In the genomic region with DNA sequence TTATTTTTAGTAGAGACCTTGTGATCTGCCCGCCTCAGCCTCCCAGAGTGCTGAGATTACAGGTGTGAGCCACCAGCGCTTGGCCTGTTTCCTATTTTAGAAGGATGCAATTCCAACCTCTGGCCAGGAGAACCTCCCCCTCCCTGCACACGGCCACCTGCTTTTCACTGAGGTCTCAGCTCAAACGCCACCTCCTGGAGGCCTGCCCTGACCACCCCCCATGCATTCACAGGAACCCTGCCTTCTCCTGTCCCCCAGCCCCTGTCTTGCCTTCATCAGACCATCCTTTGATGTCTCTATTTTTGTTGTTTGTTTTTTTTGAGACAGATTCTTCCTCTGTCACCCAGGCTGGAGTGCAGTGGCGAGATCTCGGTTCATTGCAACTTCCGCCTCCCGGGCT, we compare ENCODE assay signal across 22 cellular contexts. TPM values are rescaled to one million over a fixed set of nuclear protein-coding genes. Genes with fewer than 3 reads are reported as not detected.
DNase-seq lines count a peak whose midpoint lies in the region; ATAC-seq and TF ChIP-seq lines count a peak whose summit lies in the region.
"Had no signal": no experiment of that assay in that cellular context is flagged by ENCODE, and none has a peak within 500 bp of the region (broad histone marks: within the 10 kb centered on the region; RNA-seq: fewer than 3 reads in every experiment).

No MANE protein-coding gene starts in this region.

- CTCF ChIA-PET in CD4-positive, alpha-beta memory T cell (lab: Charles Lee; ENCODE audit: partially characterized antibody), result interaction anchor here (0.9 to 2.5 kb wide), 2 partner anchors 20 to 586 kb away, joined by 3 to 17 read pairs; no protein-coding TSS in a partner anchor

- no peak overlapping the region for H3K27ac ChIP-seq in BLaER1 treated with 17β-estradiol and CSF1 and Interleukin-3, amounts not matched to agents 10 nM and 100 nM
- no peak overlapping the region for H3K27ac ChIP-seq in CD4-positive, alpha-beta memory T cell (ENCODE audit: low read depth, low read length)
- H3K27ac ChIP-seq: foreskin keratinocyte, parathyroid adenoma, upper lobe of right lung had no signal

- H3K4me1 ChIP-seq in BLaER1 treated with 17β-estradiol and CSF1 and Interleukin-3, amounts not matched to agents 10 nM and 100 nM, result peaks cover 22 to 54% (median 41%) of the 10 kb centered on the region in 10 experiments
- peaks cover 26% of the 10 kb centered on the region for H3K4me1 ChIP-seq in CD4-positive, alpha-beta memory T cell (ENCODE audit: insufficient read depth, low read length)
- H3K4me1 ChIP-seq: foreskin keratinocyte, parathyroid adenoma had no signal

- H3K27me3 Mint-ChIP-seq in CD4-positive, alpha-beta memory T cell, result no peaks in the 10 kb centered on the region
- no peaks in the 10 kb centered on the region for H3K27me3 Mint-ChIP-seq in T-helper 17 cell
- no peaks in the 10 kb centered on the region for H3K27me3 Mint-ChIP-seq in mesothelial cell of epicardium (ENCODE audit: low read depth)

- H3K27me3 ChIP-seq in BLaER1 treated with 17β-estradiol and CSF1 and Interleukin-3, amounts not matched to agents 10 nM and 100 nM, result no peaks in the 10 kb centered on the region
- no peaks in the 10 kb centered on the region for H3K27me3 ChIP-seq in CD4-positive, alpha-beta memory T cell (ENCODE audit: insufficient read depth, low read length)
- H3K27me3 ChIP-seq: BE2C, foreskin keratinocyte, upper lobe of right lung had no signal

- peaks cover 0 to 69% (median 51%) of the 10 kb centered on the region in 11 experiments; a peak in 18 of 22 replicates for H4K20me1 ChIP-seq in BLaER1 treated with 17β-estradiol and CSF1 and Interleukin-3, amounts not matched to agents 10 nM and 100 nM

- H3K4me1 Mint-ChIP-seq in CD4-positive, alpha-beta memory T cell, result peaks cover 15 to 37% (median 27%) of the 10 kb centered on the region in 4 donors
- H3K4me1 Mint-ChIP-seq in T-helper 17 cell, result peaks cover 21% of the 10 kb centered on the region
- H3K4me1 Mint-ChIP-seq in mesothelial cell of epicardium, result peaks cover 16% of the 10 kb centered on the region

- no peaks in the 10 kb centered on the region for H3K9me3 Mint-ChIP-seq in CD4-positive, alpha-beta memory T cell
- H3K9me3 Mint-ChIP-seq in mesothelial cell of epicardium, result no peaks in the 10 kb centered on the region

- no peaks in the 10 kb centered on the region for H3K9me3 ChIP-seq in BLaER1 treated with 17β-estradiol and CSF1 and Interleukin-3, amounts not matched to agents 10 nM and 100 nM (replicated peaks in 1 of 11)
- H3K9me3 ChIP-seq in CD4-positive, alpha-beta memory T cell (ENCODE audit: control insufficient read depth in 1 of 2, low read length in 2 of 2), result no peaks in the 10 kb centered on the region
- no peaks in the 10 kb centered on the region for H3K9me3 ChIP-seq in T-helper 17 cell (ENCODE audit: control insufficient read depth, low read length, poor library complexity, severe bottlenecking)
- H3K9me3 ChIP-seq: BE2C, upper lobe of right lung had no signal

- TF ChIP-seq CTCF in mesothelial cell of epicardium (IDR thresholded peaks at IDR 0.05; ENCODE audit: unreplicated experiment), result no peak

- H3K36me3 Mint-ChIP-seq in CD4-positive, alpha-beta memory T cell, result peaks cover 0 to 18% of the 10 kb centered on the region in 2 donors
- H3K36me3 Mint-ChIP-seq in T-helper 17 cell (ENCODE audit: low read depth) (no peaks in the 10 kb centered on the region), mesothelial cell of epicardium (peaks cover 3% of the 10 kb centered on the region)

- DNase-seq in CD4-positive, alpha-beta memory T cell, result no peak
- DNase-seq in T-helper 17 cell, result no peak
- DNase-seq in mesothelial cell of epicardium (ENCODE audit: low spot score in 2 of 2, unreplicated experiment in 2 of 2), result no peak
- no peak for DNase-seq in activated CD8-positive, alpha-beta memory T cell treated with anti-CD3 and anti-CD28 coated beads, Interleukin-2, amount 50 U/mL, for 4 hours
- no peak for DNase-seq in GM19238 (ENCODE audit: insufficient read length, low spot score)
- DNase-seq: BE2C; DMS79; foreskin keratinocyte; Kasumi-1; NCI-H1105 treated with DMSO at 0.1 percent for 48 hours; NCI-H2171; small intestine; stimulated activated naive CD4-positive, alpha-beta T cell; T-helper 1 cell; upper lobe of right lung had no signal

- no peak overlapping the region for H3K4me3 ChIP-seq in BLaER1 treated with 17β-estradiol and CSF1 and Interleukin-3, amounts not matched to agents 10 nM and 100 nM
- no peak overlapping the region for H3K4me3 ChIP-seq in CD4-positive, alpha-beta memory T cell (ENCODE audit: low read length in 2 of 2)
- H3K4me3 ChIP-seq: upper lobe of right lung had no signal

- POLR2A ChIA-PET in CD4-positive, alpha-beta memory T cell (lab: Charles Lee; ENCODE audit: partially characterized antibody), result no interaction called here

- H3K4me3 Mint-ChIP-seq in CD4-positive, alpha-beta memory T cell, result peak overlapping the region; percentile 27 to 71 (median 49)
- H3K4me3 Mint-ChIP-seq in T-helper 17 cell, result no peak overlapping the region
- H3K4me3 Mint-ChIP-seq in mesothelial cell of epicardium, result peak overlapping the region; percentile 28

- peak overlapping the region in 8 of 11 experiments; percentile 21 to 99 (median 91); a peak in 8 of 22 replicates for H3K9ac ChIP-seq in BLaER1 treated with 17β-estradiol and CSF1 and Interleukin-3, amounts not matched to agents 10 nM and 100 nM
- H3K9ac ChIP-seq: parathyroid adenoma had no signal

- peak overlapping the region in 7 of 11 experiments; percentile 90 to 99 (median 97); a peak in 4 of 22 replicates for H3K4me2 ChIP-seq in BLaER1 treated with 17β-estradiol and CSF1 and Interleukin-3, amounts not matched to agents 10 nM and 100 nM

- peak overlapping the region in 3 of 7 donors; percentile 37 to 73 (median 50) for H3K27ac Mint-ChIP-seq in CD4-positive, alpha-beta memory T cell
- H3K27ac Mint-ChIP-seq in T-helper 17 cell (peak overlapping the region; percentile 54), mesothelial cell of epicardium (no peak overlapping the region)

- intact Hi-C loops in CD4-positive, alpha-beta memory T cell (cut with micrococcal nuclease), result no loop called here

- ATAC-seq in T-helper 17 cell (no peak), GM19035 (IDR thresholded peaks at IDR 0.05; ENCODE audit: unreplicated experiment) (no peak), GM18858 (IDR thresholded peaks at IDR 0.05; ENCODE audit: unreplicated experiment) (no peak)
- ATAC-seq: foreskin keratinocyte, Right ventricle myocardium inferior, upper lobe of right lung had no signal

- peaks cover 15 to 71% (median 57%) of the 10 kb centered on the region in 11 experiments; a peak in 21 of 22 replicates for H3K36me3 ChIP-seq in BLaER1 treated with 17β-estradiol and CSF1 and Interleukin-3, amounts not matched to agents 10 nM and 100 nM
- peaks cover 11% of the 10 kb centered on the region for H3K36me3 ChIP-seq in CD4-positive, alpha-beta memory T cell (ENCODE audit: insufficient read depth, low read length)

RNA-seq across cellular contexts. Expression of a gene that starts 2.3 kb away (rescaled TPM):
- 10 to 100 TPM; 53.1 to 55.1 TPM for total RNA-seq in CD4-positive, alpha-beta memory T cell
- 100 to 1,000 TPM in 1 of 2 donors, 10 to 100 TPM in 1; 63.1 to 162 TPM for polyA plus RNA-seq in CD4-positive, alpha-beta memory T cell
- total RNA-seq in T-helper 17 cell (10 to 100 TPM; 37.5 to 39.5 TPM), mesothelial cell of epicardium (61.4 to 62.1 TPM (median 61.7 TPM) in 3 replicates)

RNA-seq across cellular contexts. Expression of a gene that starts 10.4 kb away (rescaled TPM):
- not detected for total RNA-seq in CD4-positive, alpha-beta memory T cell
- polyA plus RNA-seq in CD4-positive, alpha-beta memory T cell, result under 1 TPM in 1 of 2 donors, not detected in 1; 0.07 TPM
- total RNA-seq in T-helper 17 cell (under 1 TPM; 0.18 to 0.30 TPM), mesothelial cell of epicardium (0.09 to 0.20 TPM in 2 of 3 replicates, not detected in the other)
- total RNA-seq: mucosa of gallbladder, Right ventricle myocardium inferior, upper lobe of right lung had no signal
- polyA plus RNA-seq: endothelial cell of umbilical vein, small intestine had no signal

RNA-seq across cellular contexts. Expression of a gene that starts 42.2 kb away (rescaled TPM):
- total RNA-seq in CD4-positive, alpha-beta memory T cell, result 10 to 100 TPM; 78.9 to 84.4 TPM
- polyA plus RNA-seq in CD4-positive, alpha-beta memory T cell, result 10 to 100 TPM; 30.1 to 52.2 TPM
- total RNA-seq in T-helper 17 cell (10 to 100 TPM; 73.8 to 82.7 TPM), mesothelial cell of epicardium (68.1 to 76.9 TPM (median 73.7 TPM) in 3 replicates)

RNA-seq across cellular contexts. Expression of a gene that starts 45.0 kb away (rescaled TPM):
- 100 to 1,000 TPM; 194 to 195 TPM for total RNA-seq in CD4-positive, alpha-beta memory T cell
- 10 to 100 TPM; 54.0 to 99.4 TPM for polyA plus RNA-seq in CD4-positive, alpha-beta memory T cell
- 100 to 1,000 TPM; 121 to 135 TPM for total RNA-seq in T-helper 17 cell
- total RNA-seq in mesothelial cell of epicardium, result 175 to 184 TPM (median 179 TPM) in 3 replicates
